In genomic region chr20:62906647-62907375, GRCh38 we compare ENCODE assay signal across 15 cellular contexts.
"Had no signal": no experiment of that assay in that cellular context is flagged by ENCODE, and none has a peak within 500 bp of the region (broad histone marks: within the 10 kb centered on the region; RNA-seq: fewer than 3 reads in every experiment).

No MANE protein-coding gene starts in this region.

- H3K4me1 ChIP-seq: foreskin keratinocyte had no signal

- H3K9me3 ChIP-seq: thyroid gland had no signal

- H3K4me3 Mint-ChIP-seq: activated CD4-positive, alpha-beta T cell treated with anti-CD3 and anti-CD28 coated beads, Interleukin-2, amount 10 ng/mL, durations not matched to agents 24 days and 14 days; activated naive CD4-positive, alpha-beta T cell treated with anti-CD3 and anti-CD28 coated beads, Interleukin-2, amount 10 ng/mL, durations not matched to agents 7 days and 5 days; mesothelial cell of epicardium; nephron; T-helper 1 cell treated with Interleukin-12 subunit alpha and Interleukin-12 subunit beta and Interleukin-4 antibody, amounts not matched to agents 30 μg/mL and 1 μg/mL, for 36 hours; WTC11 had no signal

- H3K27ac ChIP-seq: cardiac muscle cell, epithelial cell of prostate, foreskin keratinocyte, thyroid gland had no signal

- DNase-seq: amniotic stem cell; foreskin keratinocyte; islet precursor cell; stimulated activated CD4-positive, alpha-beta T cell treated with anti-CD3 and anti-CD28 coated beads, Interleukin-12 subunit alpha, Interleukin-12 subunit beta, amount 100 ng/mL, for 4 hours; stimulated activated naive CD4-positive, alpha-beta T cell treated with Interleukin-2 at 50 U/mL for 16 hours; thyroid gland had no signal

- H3K9me3 Mint-ChIP-seq: activated CD4-positive, alpha-beta T cell treated with anti-CD3 and anti-CD28 coated beads, Interleukin-2, amount 10 ng/mL, durations not matched to agents 24 days and 14 days; activated naive CD4-positive, alpha-beta T cell treated with anti-CD3 and anti-CD28 coated beads, Interleukin-2, amount 10 ng/mL, durations not matched to agents 7 days and 5 days; mesothelial cell of epicardium; nephron; T-helper 1 cell treated with Interleukin-12 subunit alpha and Interleukin-12 subunit beta and Interleukin-4 antibody, amounts not matched to agents 30 μg/mL and 1 μg/mL, for 36 hours; WTC11 had no signal

- H3K27ac Mint-ChIP-seq: activated CD4-positive, alpha-beta T cell treated with anti-CD3 and anti-CD28 coated beads, Interleukin-2, amount 10 ng/mL, durations not matched to agents 24 days and 14 days; activated naive CD4-positive, alpha-beta T cell treated with anti-CD3 and anti-CD28 coated beads, Interleukin-2, amount 10 ng/mL, durations not matched to agents 7 days and 5 days; mesothelial cell of epicardium; nephron; T-helper 1 cell treated with Interleukin-12 subunit alpha and Interleukin-12 subunit beta and Interleukin-4 antibody, amounts not matched to agents 30 μg/mL and 1 μg/mL, for 36 hours had no signal

- H3K4me1 Mint-ChIP-seq: mesothelial cell of epicardium, nephron had no signal

- H3K4me3 ChIP-seq: cardiac muscle cell, thyroid gland had no signal

- H3K27me3 Mint-ChIP-seq: activated CD4-positive, alpha-beta T cell treated with anti-CD3 and anti-CD28 coated beads, Interleukin-2, amount 10 ng/mL, durations not matched to agents 24 days and 14 days; activated naive CD4-positive, alpha-beta T cell treated with anti-CD3 and anti-CD28 coated beads, Interleukin-2, amount 10 ng/mL, durations not matched to agents 7 days and 5 days had no signal

- FAIRE-seq: TTC549 had no signal

- H3K27me3 ChIP-seq: cardiac muscle cell, foreskin keratinocyte, thyroid gland had no signal

- ATAC-seq: foreskin keratinocyte had no signal
